8 cellular contexts compared by ENCODE assay signal in genomic region chr2:222424281-222424728, GRCh38. TPM values are rescaled to one million over a fixed set of nuclear protein-coding genes. Genes with fewer than 3 reads are reported as not detected.
DNase-seq lines count a peak whose midpoint lies in the region; ATAC-seq and TF ChIP-seq lines count a peak whose summit lies in the region.

A gene with protein sequence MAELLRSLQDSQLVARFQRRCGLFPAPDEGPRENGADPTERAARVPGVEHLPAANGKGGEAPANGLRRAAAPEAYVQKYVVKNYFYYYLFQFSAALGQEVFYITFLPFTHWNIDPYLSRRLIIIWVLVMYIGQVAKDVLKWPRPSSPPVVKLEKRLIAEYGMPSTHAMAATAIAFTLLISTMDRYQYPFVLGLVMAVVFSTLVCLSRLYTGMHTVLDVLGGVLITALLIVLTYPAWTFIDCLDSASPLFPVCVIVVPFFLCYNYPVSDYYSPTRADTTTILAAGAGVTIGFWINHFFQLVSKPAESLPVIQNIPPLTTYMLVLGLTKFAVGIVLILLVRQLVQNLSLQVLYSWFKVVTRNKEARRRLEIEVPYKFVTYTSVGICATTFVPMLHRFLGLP (plus strand): TSS chr2:222424543. CDS start chr2:222424603, 60 bp downstream.

- DNase-seq in NCI-H187 (lab: John Stamatoyannopoulos, UW) (peak; percentile 13 to 23), NCI-H187 treated with DMSO at 0.1 percent for 48 hours (lab: John Stamatoyannopoulos, UW) (no peak), endodermal cell (peak; percentile 73), nephron progenitor cell (peak; percentile 40), NCI-H1048 (lab: John Stamatoyannopoulos, UW) (no peak), COR-L47 (lab: John Stamatoyannopoulos, UW) (no peak)

- H3K36me3 ChIP-seq in endodermal cell (ENCODE audit: control insufficient read depth, insufficient read depth, low read length): no peaks in the 10 kb centered on the region

- H3K36me3 Mint-ChIP-seq in endodermal cell (ENCODE audit: low read depth) (no peaks in the 10 kb centered on the region), nephron progenitor cell (ENCODE audit: low read depth) (no peaks in the 10 kb centered on the region)

- no peak within 1 kb of the TSS for H3K9ac ChIP-seq in endodermal cell (ENCODE audit: extremely low read depth, low read length, poor library complexity, severe bottlenecking)

- H3K27ac ChIP-seq in VCaP (peak within 1 kb of the TSS; percentile 65; the same call in 1 of the 2 replicates), endodermal cell (ENCODE audit: low read depth, low read length) (no peak within 1 kb of the TSS)

- peak within 1 kb of the TSS; percentile 65 for H3K4me3 ChIP-seq in endodermal cell (ENCODE audit: low read length)

- 0 to 1% methylated on average over 5 to 61 of the region's 61 CpGs for WGBS in endodermal cell (ENCODE audit: insufficient coverage in 1 of 2, insufficient read length in 1 of 2), 2 experiments

- H3K4me3 Mint-ChIP-seq in endodermal cell (peak within 1 kb of the TSS; percentile 58), nephron progenitor cell (peak within 1 kb of the TSS; percentile 87)

- H3K9me3 ChIP-seq in endodermal cell (ENCODE audit: control insufficient read depth, low read length): no peaks in the 10 kb centered on the region

- peaks cover 21% of the 10 kb centered on the region for H3K4me1 ChIP-seq in endodermal cell (ENCODE audit: control insufficient read depth, insufficient read depth, low read length)

- ATAC-seq in HG02981 (IDR thresholded peaks at IDR 0.05; ENCODE audit: unreplicated experiment): peak; percentile 25

- H3K27me3 ChIP-seq in endodermal cell (ENCODE audit: control insufficient read depth, insufficient read depth, low read length, poor library complexity, severe bottlenecking): peaks cover 97% of the 10 kb centered on the region

- peaks cover 95% of the 10 kb centered on the region for H3K27me3 Mint-ChIP-seq in endodermal cell (ENCODE audit: insufficient read depth)
- H3K27me3 Mint-ChIP-seq in nephron progenitor cell (ENCODE audit: low read depth, poor library complexity): peaks cover 78% of the 10 kb centered on the region

- H3K9me3 Mint-ChIP-seq in endodermal cell (peaks cover 6% of the 10 kb centered on the region), nephron progenitor cell (peaks cover 7% of the 10 kb centered on the region)

- TF ChIP-seq CTCF in VCaP (conservative IDR thresholded peaks at IDR 0.05): no peak
- TF ChIP-seq CTCF in endodermal cell (conservative IDR thresholded peaks at IDR 0.05): no peak
- TF ChIP-seq CTCF in nephron progenitor cell (IDR thresholded peaks at IDR 0.05): no peak

- H3K27ac Mint-ChIP-seq in endodermal cell: no peak within 1 kb of the TSS
- H3K27ac Mint-ChIP-seq in nephron progenitor cell: no peak within 1 kb of the TSS

- H3K4me1 Mint-ChIP-seq in endodermal cell (peaks cover 29% of the 10 kb centered on the region), nephron progenitor cell (peaks cover 49% of the 10 kb centered on the region)

RNA-seq across cellular contexts. Expression of the gene that starts here (rescaled TPM):
- total RNA-seq in endodermal cell: not detected
- 0.32 TPM for polyA plus RNA-seq in endodermal cell (2013, experiment 1 of 2)
- polyA plus RNA-seq in endodermal cell (2013, experiment 2 of 2): 0.33 TPM

Comparison
In these comparisons a context has a peak if more than half of its experiments do, and no peak if none do; other contexts are left out.
1. DNase-seq: peak in NCI-H187 (2 of 2) and nephron progenitor cell (single experiment); none in NCI-H187 treated with DMSO at 0.1 percent for 48 hours (single experiment), NCI-H1048 (single experiment) and COR-L47 (single experiment).
2. Peak in DNase-seq and H3K4me3 ChIP-seq in endodermal cell; RNA of the gene not detected or under 1 TPM.